In the genomic region with DNA sequence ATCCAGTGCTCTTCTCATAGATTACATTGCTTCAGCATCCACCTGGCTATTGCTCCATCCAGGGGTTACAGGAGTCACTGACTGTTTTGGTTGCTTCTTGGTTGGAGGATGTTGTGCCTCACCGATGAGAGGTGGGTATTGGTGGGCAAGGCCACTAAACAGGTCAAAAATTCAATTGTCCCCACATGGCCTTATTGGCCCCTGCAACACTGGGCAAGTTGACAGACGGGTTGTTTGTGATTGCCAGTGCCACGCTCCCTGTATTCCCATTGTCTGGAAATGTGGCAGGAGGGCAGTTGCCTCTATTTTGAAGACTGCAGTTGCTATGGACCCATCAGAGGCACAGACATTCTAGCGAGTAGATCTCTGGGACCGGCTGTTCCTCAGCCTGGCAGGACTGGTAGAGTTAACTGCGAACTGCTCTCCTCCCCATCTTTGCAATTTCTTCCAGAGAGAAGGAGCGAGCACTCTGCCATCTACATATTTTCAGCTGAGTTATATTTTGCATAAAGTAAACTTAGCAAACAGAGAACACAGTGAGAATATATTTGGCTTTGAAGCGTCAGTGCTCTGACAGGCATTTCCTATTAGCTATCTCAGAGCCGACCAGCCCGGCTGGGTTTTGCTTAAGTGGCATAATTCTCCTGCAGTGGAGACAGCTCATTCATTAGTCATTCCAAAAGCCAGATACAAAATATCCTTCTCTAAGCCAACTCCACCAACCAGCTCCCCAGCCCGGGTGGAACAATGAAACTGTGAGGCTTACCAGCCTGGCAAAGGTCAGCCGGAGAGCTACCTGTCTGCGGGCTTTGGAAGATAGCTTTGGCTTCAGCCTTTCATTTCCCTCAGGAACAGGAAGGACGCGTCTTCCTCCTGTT, we compare ENCODE assay signal across 12 cellular contexts. TPM values are rescaled to one million over a fixed set of nuclear protein-coding genes. Genes with fewer than 3 reads are reported as not detected.
DNase-seq lines count a peak whose midpoint lies in the region; ATAC-seq and TF ChIP-seq lines count a peak whose summit lies in the region.
"Had no signal": no experiment of that assay in that cellular context is flagged by ENCODE, and none has a peak within 500 bp of the region (broad histone marks: within the 10 kb centered on the region; RNA-seq: fewer than 3 reads in every experiment).

No MANE protein-coding gene starts in this region.

- H3K27me3 ChIP-seq in WERI-Rb-1 (ENCODE audit: insufficient read depth, low read depth, severe bottlenecking): no peaks in the 10 kb centered on the region
- H3K27me3 ChIP-seq in sigmoid colon: no peaks in the 10 kb centered on the region
- H3K27me3 ChIP-seq: BE2C had no signal

- H3K4me1 ChIP-seq in mucosa of descending colon (ENCODE audit: low read depth) (no peaks in the 10 kb centered on the region), sigmoid colon (peaks cover 0 to 16% (median 8%) of the 10 kb centered on the region in 4 donors)

- no peaks in the 10 kb centered on the region for H3K9me3 ChIP-seq in mucosa of descending colon
- no peaks in the 10 kb centered on the region for H3K9me3 ChIP-seq in WERI-Rb-1 (ENCODE audit: severe bottlenecking)
- no peaks in the 10 kb centered on the region for H3K9me3 ChIP-seq in sigmoid colon
- H3K9me3 ChIP-seq: BE2C had no signal

- TF ChIP-seq EP300 in sigmoid colon (IDR thresholded peaks at IDR 0.05): no peak

- H3K27ac ChIP-seq in WERI-Rb-1 (no peak overlapping the region), sigmoid colon (no peak overlapping the region)

- no peak for TF ChIP-seq POLR2A in sigmoid colon (IDR thresholded peaks at IDR 0.05)

- H3K4me3 ChIP-seq in mucosa of descending colon: no peak overlapping the region
- H3K4me3 ChIP-seq in WERI-Rb-1 (ENCODE audit: low read depth, low read length): no peak overlapping the region
- no peak overlapping the region for H3K4me3 ChIP-seq in sigmoid colon

- H3K36me3 ChIP-seq in mucosa of descending colon (ENCODE audit: low read depth) (no peaks in the 10 kb centered on the region), WERI-Rb-1 (no peaks in the 10 kb centered on the region), sigmoid colon (no peaks in the 10 kb centered on the region)
- H3K36me3 ChIP-seq: BE2C had no signal

- ATAC-seq in mucosa of descending colon: peak; percentile 27
- ATAC-seq in GM18858 (IDR thresholded peaks at IDR 0.05; ENCODE audit: unreplicated experiment): no peak
- ATAC-seq: activated T-cell treated with anti-CD3 and anti-CD28 coated beads, Interleukin-2, amount 50 U/mL, for 72 hours; T-helper 17 cell had no signal

- 72 to 80% methylated on average over 15 of the region's 15 CpGs for WGBS in sigmoid colon, 2 donors

- DNase-seq in AG08395 (ENCODE audit: low spot score): peak; percentile 76
- peak; percentile 89 to 90 for DNase-seq in NCI-H526 (lab: John Stamatoyannopoulos, UW)
- DNase-seq in ecto neural progenitor cell (ENCODE audit: low spot score): peak; percentile 17
- DNase-seq in mucosa of descending colon: no peak
- no peak for DNase-seq in WERI-Rb-1
- no peak for DNase-seq in sigmoid colon
- no peak for DNase-seq in SW 1271 (lab: John Stamatoyannopoulos, UW)
- DNase-seq: activated T-cell treated with anti-CD3 and anti-CD28 coated beads, Interleukin-2, amount 50 U/mL, for 72 hours; BE2C; NCI-H2081 treated with DMSO at 0.1 percent for 48 hours; T-helper 17 cell had no signal

- intact Hi-C loops in mucosa of descending colon (cut with DNase I, micrococcal nuclease) (no loop called here), sigmoid colon (cut with DNase I) (no loop called here)

- TF ChIP-seq CTCF in mucosa of descending colon (IDR thresholded peaks at IDR 0.05) (no peak), WERI-Rb-1 (IDR thresholded peaks at IDR 0.05; ENCODE audit: low read depth, low read length) (no peak), sigmoid colon (IDR thresholded peaks at IDR 0.05) (no peak)

RNA-seq across cellular contexts. Expression of gene MAGEF1, which starts 26.0 kb away (rescaled TPM):
- total RNA-seq in mucosa of descending colon (10 to 100 TPM; 17.3 to 30.2 (median 24.4) TPM), sigmoid colon (10 to 100 TPM; 31.0 to 34.1 (median 33.5) TPM)
- polyA plus RNA-seq in sigmoid colon: 10 to 100 TPM; 29.4 to 43.6 (median 30.6) TPM

Comparison
In these comparisons a context has a peak if more than half of its experiments do, and no peak if none do; other contexts are left out.
1. DNase-seq: peak in AG08395 (single experiment), NCI-H526 (2 of 2) and ecto neural progenitor cell (single experiment); none in mucosa of descending colon (0 of 3), WERI-Rb-1 (single experiment), sigmoid colon (single experiment) and SW 1271 (0 of 2).